Comparison of ENCODE assay signal across 30 cellular contexts in the genomic region with DNA sequence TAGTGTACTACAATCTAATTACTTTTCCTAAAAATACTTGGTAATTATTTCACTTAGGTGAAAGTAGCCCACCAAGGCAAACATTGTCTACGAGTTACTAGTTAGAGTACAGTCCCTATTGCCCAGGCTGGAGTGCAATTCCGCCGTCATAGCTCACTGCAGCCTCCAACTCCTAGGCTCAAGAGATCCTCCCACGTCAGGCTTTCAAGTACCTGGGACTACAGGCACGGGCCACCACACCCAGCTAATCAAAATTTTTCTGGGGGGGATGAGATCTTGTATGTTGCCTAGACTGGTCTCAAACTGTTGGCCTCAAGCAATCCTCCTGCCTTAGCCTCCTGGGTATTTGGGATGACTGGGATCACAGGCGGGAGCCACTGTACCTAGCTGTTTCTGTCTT.
"Had no signal": no experiment of that assay in that cellular context is flagged by ENCODE, and none has a peak within 500 bp of the region (broad histone marks: within the 10 kb centered on the region; RNA-seq: fewer than 3 reads in every experiment).

No MANE protein-coding gene starts in this region.

- H3K4me3 Mint-ChIP-seq: activated CD4-positive, alpha-beta memory T cell treated with anti-CD3 and anti-CD28 coated beads for 36 hours; activated CD4-positive, alpha-beta T cell treated with anti-CD3 and anti-CD28 coated beads for 36 hours; activated CD4-positive, alpha-beta T cell treated with anti-CD3 and anti-CD28 coated beads, Interleukin-2, amount 10 ng/mL, durations not matched to agents 24 days and 14 days; activated CD8-positive, alpha-beta memory T cell treated with anti-CD3 and anti-CD28 coated beads, Interleukin-2, amount 10 ng/mL, durations not matched to agents 7 days and 5 days; activated CD8-positive, alpha-beta T cell treated with anti-CD3 and anti-CD28 coated beads, Interleukin-2, amount 10 ng/mL, durations not matched to agents 7 days and 5 days; activated naive CD4-positive, alpha-beta T cell treated with anti-CD3 and anti-CD28 coated beads, Interleukin-2, amount 10 ng/mL, durations not matched to agents 7 days and 5 days; activated naive CD8-positive, alpha-beta T cell treated with anti-CD3 and anti-CD28 coated beads, Interleukin-2, amount 10 ng/mL, durations not matched to agents 7 days and 5 days; activated T-helper 17 cell treated with anti-CD3 and anti-CD28 coated beads, Interleukin-2, amount 50 U/mL, for 72 hours; brain; dendritic cell treated with granulocyte-macrophage colony-stimulating factor and Interleukin-4, amounts not matched to agents 40 ng/mL and 50 ng/mL, for 4 days had no signal

- H3K27me3 Mint-ChIP-seq: activated CD4-positive, alpha-beta memory T cell treated with anti-CD3 and anti-CD28 coated beads for 36 hours; activated CD4-positive, alpha-beta T cell treated with anti-CD3 and anti-CD28 coated beads for 36 hours; activated CD4-positive, alpha-beta T cell treated with anti-CD3 and anti-CD28 coated beads, Interleukin-2, amount 10 ng/mL, durations not matched to agents 24 days and 14 days; activated CD8-positive, alpha-beta memory T cell treated with anti-CD3 and anti-CD28 coated beads, Interleukin-2, amount 10 ng/mL, durations not matched to agents 7 days and 5 days; activated naive CD4-positive, alpha-beta T cell treated with anti-CD3 and anti-CD28 coated beads, Interleukin-2, amount 10 ng/mL, durations not matched to agents 7 days and 5 days; activated naive CD8-positive, alpha-beta T cell treated with anti-CD3 and anti-CD28 coated beads, Interleukin-2, amount 10 ng/mL, durations not matched to agents 7 days and 5 days; activated T-helper 17 cell treated with anti-CD3 and anti-CD28 coated beads, Interleukin-2, amount 50 U/mL, for 72 hours; brain; dendritic cell treated with granulocyte-macrophage colony-stimulating factor and Interleukin-4, amounts not matched to agents 40 ng/mL and 50 ng/mL, for 4 days had no signal

- H3K9me3 Mint-ChIP-seq: activated CD4-positive, alpha-beta memory T cell treated with anti-CD3 and anti-CD28 coated beads for 36 hours; activated CD4-positive, alpha-beta T cell treated with anti-CD3 and anti-CD28 coated beads, Interleukin-2, amount 10 ng/mL, durations not matched to agents 24 days and 14 days; activated naive CD4-positive, alpha-beta T cell treated with anti-CD3 and anti-CD28 coated beads, Interleukin-2, amount 10 ng/mL, durations not matched to agents 7 days and 5 days; activated naive CD4-positive, alpha-beta T cell treated with anti-CD3 and anti-CD28 coated beads, Interleukin-2, amount 50 U/mL, for 72 hours; activated naive CD8-positive, alpha-beta T cell treated with anti-CD3 and anti-CD28 coated beads, Interleukin-2, amount 10 ng/mL, durations not matched to agents 7 days and 5 days; activated T-helper 17 cell treated with anti-CD3 and anti-CD28 coated beads, Interleukin-2, amount 50 U/mL, for 72 hours; dendritic cell treated with granulocyte-macrophage colony-stimulating factor and Interleukin-4, amounts not matched to agents 40 ng/mL and 50 ng/mL, for 4 days had no signal

- ATAC-seq: activated CD4-positive, alpha-beta T cell treated with anti-CD3 and anti-CD28 coated beads for 36 hours; activated CD8-positive, alpha-beta memory T cell treated with anti-CD3 and anti-CD28 coated beads, Interleukin-2, amount 10 ng/mL, durations not matched to agents 7 days and 5 days; activated CD8-positive, alpha-beta T cell treated with anti-CD3 and anti-CD28 coated beads, Interleukin-2, amount 10 ng/mL, durations not matched to agents 7 days and 5 days; activated naive CD4-positive, alpha-beta T cell treated with anti-CD3 and anti-CD28 coated beads, Interleukin-2, amount 50 U/mL, for 72 hours; activated T-helper 17 cell treated with anti-CD3 and anti-CD28 coated beads, Interleukin-2, amount 50 U/mL, for 72 hours; gastroesophageal sphincter had no signal

- H3K36me3 Mint-ChIP-seq: activated CD4-positive, alpha-beta memory T cell treated with anti-CD3 and anti-CD28 coated beads for 36 hours had no signal

- DNase-seq: activated CD4-positive, alpha-beta memory T cell treated with anti-CD3 and anti-CD28 coated beads for 36 hours; activated CD4-positive, alpha-beta T cell treated with anti-CD3 and anti-CD28 coated beads for 36 hours; activated CD4-positive, alpha-beta T cell treated with anti-CD3 and anti-CD28 coated beads, Interleukin-2, amount 10 ng/mL, durations not matched to agents 24 days and 14 days; activated CD4-positive, CD25-positive, alpha-beta regulatory T cell; activated CD4-positive, CD25-positive, alpha-beta regulatory T cell treated with anti-CD3 and anti-CD28 coated beads, Interleukin-2, amount 50 U/mL, for 72 hours; activated CD8-positive, alpha-beta memory T cell treated with anti-CD3 and anti-CD28 coated beads, Interleukin-2, amount 10 ng/mL, durations not matched to agents 7 days and 5 days; activated CD8-positive, alpha-beta memory T cell treated with anti-CD3 and anti-CD28 coated beads, Interleukin-2, amount 50 U/mL, for 4 hours; activated CD8-positive, alpha-beta T cell treated with anti-CD3 and anti-CD28 coated beads, Interleukin-2, amount 10 ng/mL, durations not matched to agents 7 days and 5 days; activated gamma-delta T cell; activated naive CD4-positive, alpha-beta T cell; activated naive CD4-positive, alpha-beta T cell treated with anti-CD3 and anti-CD28 coated beads, Interleukin-2, amount 10 ng/mL, durations not matched to agents 7 days and 5 days; activated naive CD8-positive, alpha-beta T cell treated with anti-CD3 and anti-CD28 coated beads, Interleukin-2, amount 10 ng/mL, durations not matched to agents 7 days and 5 days; activated T-cell treated with anti-CD3 and anti-CD28 coated beads, Interleukin-2, amount 50 U/mL, for 1 hour; central memory CD4-positive, alpha-beta T cell; dorsolateral prefrontal cortex; esophagus squamous epithelium; foreskin melanocyte; T-helper 2 cell had no signal

- H3K27ac ChIP-seq: ascending aorta, breast epithelium, cardiac muscle cell, coronary artery, dorsolateral prefrontal cortex, epithelial cell of prostate, esophagus squamous epithelium, gastroesophageal sphincter had no signal

- H3K27me3 ChIP-seq: ascending aorta, breast epithelium, cardiac muscle cell, dorsolateral prefrontal cortex, esophagus squamous epithelium, gastroesophageal sphincter had no signal

- H3K27ac Mint-ChIP-seq: activated CD4-positive, alpha-beta memory T cell treated with anti-CD3 and anti-CD28 coated beads for 36 hours; activated CD4-positive, alpha-beta T cell treated with anti-CD3 and anti-CD28 coated beads for 36 hours; activated CD4-positive, alpha-beta T cell treated with anti-CD3 and anti-CD28 coated beads, Interleukin-2, amount 10 ng/mL, durations not matched to agents 24 days and 14 days; activated CD8-positive, alpha-beta memory T cell treated with anti-CD3 and anti-CD28 coated beads, Interleukin-2, amount 10 ng/mL, durations not matched to agents 7 days and 5 days; activated CD8-positive, alpha-beta T cell treated with anti-CD3 and anti-CD28 coated beads, Interleukin-2, amount 10 ng/mL, durations not matched to agents 7 days and 5 days; activated naive CD4-positive, alpha-beta T cell treated with anti-CD3 and anti-CD28 coated beads, Interleukin-2, amount 10 ng/mL, durations not matched to agents 7 days and 5 days; activated naive CD4-positive, alpha-beta T cell treated with anti-CD3 and anti-CD28 coated beads, Interleukin-2, amount 50 U/mL, for 72 hours; activated naive CD8-positive, alpha-beta T cell treated with anti-CD3 and anti-CD28 coated beads, Interleukin-2, amount 10 ng/mL, durations not matched to agents 7 days and 5 days; activated T-helper 17 cell treated with anti-CD3 and anti-CD28 coated beads, Interleukin-2, amount 50 U/mL, for 72 hours; dendritic cell treated with granulocyte-macrophage colony-stimulating factor and Interleukin-4, amounts not matched to agents 40 ng/mL and 50 ng/mL, for 4 days had no signal

- H3K9me3 ChIP-seq: ascending aorta, breast epithelium, esophagus squamous epithelium, gastroesophageal sphincter had no signal

- H3K36me3 ChIP-seq: breast epithelium, cardiac muscle cell, gastroesophageal sphincter had no signal

- H3K4me1 ChIP-seq: breast epithelium had no signal

- H3K4me1 Mint-ChIP-seq: activated naive CD4-positive, alpha-beta T cell treated with anti-CD3 and anti-CD28 coated beads, Interleukin-2, amount 10 ng/mL, durations not matched to agents 7 days and 5 days had no signal

- H3K4me3 ChIP-seq: ascending aorta, breast epithelium, cardiac muscle cell, coronary artery, dorsolateral prefrontal cortex, esophagus squamous epithelium, gastroesophageal sphincter had no signal

- FAIRE-seq: endometrium, endothelial cell of umbilical vein had no signal
